Comparison of ENCODE assay signal across 1 cellular context in the genomic region with DNA sequence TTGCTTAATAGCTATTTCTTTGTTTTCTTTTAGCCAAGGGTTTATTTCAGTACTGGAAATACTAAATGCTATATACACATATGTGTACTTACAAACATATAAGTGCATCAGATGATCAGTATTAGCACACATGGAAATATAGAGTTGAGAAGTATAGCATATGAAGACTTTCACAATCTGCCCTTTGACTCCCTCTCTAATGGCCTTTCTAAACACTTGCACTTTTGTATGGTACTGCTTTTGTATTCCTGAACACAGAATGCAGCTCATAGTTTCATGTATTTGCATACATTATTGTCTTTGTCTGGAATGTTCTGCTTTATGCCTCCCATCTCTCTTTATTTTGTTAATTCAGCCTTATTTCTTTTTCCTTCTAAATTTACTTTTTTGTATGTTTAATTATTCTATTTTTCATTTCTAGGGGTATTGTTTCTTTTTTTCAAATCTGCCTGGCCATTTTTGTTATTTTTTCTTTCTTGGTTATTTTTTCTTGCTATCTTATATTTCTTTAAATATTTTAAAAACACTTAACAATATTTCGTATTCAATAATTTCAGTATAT.
TF ChIP-seq lines count a peak whose summit lies in the region.

No MANE protein-coding gene starts in this region.

TF ChIP-seq in HepG2, 621 proteins besides CTCF, POLR2A, EP300 and RAD21 (continued from another document):
- TF ChIP-seq, protein P1, sequence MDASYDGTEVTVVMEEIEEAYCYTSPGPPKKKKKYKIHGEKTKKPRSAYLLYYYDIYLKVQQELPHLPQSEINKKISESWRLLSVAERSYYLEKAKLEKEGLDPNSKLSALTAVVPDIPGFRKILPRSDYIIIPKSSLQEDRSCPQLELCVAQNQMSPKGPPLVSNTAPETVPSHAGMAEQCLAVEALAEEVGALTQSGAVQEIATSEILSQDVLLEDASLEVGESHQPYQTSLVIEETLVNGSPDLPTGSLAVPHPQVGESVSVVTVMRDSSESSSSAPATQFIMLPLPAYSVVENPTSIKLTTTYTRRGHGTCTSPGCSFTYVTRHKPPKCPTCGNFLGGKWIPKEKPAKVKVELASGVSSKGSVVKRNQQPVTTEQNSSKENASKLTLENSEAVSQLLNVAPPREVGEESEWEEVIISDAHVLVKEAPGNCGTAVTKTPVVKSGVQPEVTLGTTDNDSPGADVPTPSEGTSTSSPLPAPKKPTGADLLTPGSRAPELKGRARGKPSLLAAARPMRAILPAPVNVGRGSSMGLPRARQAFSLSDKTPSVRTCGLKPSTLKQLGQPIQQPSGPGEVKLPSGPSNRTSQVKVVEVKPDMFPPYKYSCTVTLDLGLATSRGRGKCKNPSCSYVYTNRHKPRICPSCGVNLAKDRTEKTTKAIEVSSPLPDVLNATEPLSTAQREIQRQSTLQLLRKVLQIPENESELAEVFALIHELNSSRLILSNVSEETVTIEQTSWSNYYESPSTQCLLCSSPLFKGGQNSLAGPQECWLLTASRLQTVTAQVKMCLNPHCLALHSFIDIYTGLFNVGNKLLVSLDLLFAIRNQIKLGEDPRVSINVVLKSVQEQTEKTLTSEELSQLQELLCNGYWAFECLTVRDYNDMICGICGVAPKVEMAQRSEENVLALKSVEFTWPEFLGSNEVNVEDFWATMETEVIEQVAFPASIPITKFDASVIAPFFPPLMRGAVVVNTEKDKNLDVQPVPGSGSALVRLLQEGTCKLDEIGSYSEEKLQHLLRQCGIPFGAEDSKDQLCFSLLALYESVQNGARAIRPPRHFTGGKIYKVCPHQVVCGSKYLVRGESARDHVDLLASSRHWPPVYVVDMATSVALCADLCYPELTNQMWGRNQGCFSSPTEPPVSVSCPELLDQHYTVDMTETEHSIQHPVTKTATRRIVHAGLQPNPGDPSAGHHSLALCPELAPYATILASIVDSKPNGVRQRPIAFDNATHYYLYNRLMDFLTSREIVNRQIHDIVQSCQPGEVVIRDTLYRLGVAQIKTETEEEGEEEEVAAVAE (CRISPR knock-in tag; IDR thresholded peaks at IDR 0.05; ENCODE audit: borderline replicate concordance) = no peak
- TF ChIP-seq HNF4A (CRISPR knock-in tag; IDR thresholded peaks at IDR 0.05) = peak; percentile 69
- TF ChIP-seq, protein P2, sequence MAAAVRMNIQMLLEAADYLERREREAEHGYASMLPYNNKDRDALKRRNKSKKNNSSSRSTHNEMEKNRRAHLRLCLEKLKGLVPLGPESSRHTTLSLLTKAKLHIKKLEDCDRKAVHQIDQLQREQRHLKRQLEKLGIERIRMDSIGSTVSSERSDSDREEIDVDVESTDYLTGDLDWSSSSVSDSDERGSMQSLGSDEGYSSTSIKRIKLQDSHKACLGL (CRISPR knock-in tag; IDR thresholded peaks at IDR 0.05) = no peak
- TF ChIP-seq ZNF260 (CRISPR knock-in tag; IDR thresholded peaks at IDR 0.05; ENCODE audit: borderline replicate concordance, low read depth) = no peak
- TF ChIP-seq ZNF841 (CRISPR knock-in tag; IDR thresholded peaks at IDR 0.05; ENCODE audit: borderline replicate concordance) = no peak
- TF ChIP-seq, protein P3, sequence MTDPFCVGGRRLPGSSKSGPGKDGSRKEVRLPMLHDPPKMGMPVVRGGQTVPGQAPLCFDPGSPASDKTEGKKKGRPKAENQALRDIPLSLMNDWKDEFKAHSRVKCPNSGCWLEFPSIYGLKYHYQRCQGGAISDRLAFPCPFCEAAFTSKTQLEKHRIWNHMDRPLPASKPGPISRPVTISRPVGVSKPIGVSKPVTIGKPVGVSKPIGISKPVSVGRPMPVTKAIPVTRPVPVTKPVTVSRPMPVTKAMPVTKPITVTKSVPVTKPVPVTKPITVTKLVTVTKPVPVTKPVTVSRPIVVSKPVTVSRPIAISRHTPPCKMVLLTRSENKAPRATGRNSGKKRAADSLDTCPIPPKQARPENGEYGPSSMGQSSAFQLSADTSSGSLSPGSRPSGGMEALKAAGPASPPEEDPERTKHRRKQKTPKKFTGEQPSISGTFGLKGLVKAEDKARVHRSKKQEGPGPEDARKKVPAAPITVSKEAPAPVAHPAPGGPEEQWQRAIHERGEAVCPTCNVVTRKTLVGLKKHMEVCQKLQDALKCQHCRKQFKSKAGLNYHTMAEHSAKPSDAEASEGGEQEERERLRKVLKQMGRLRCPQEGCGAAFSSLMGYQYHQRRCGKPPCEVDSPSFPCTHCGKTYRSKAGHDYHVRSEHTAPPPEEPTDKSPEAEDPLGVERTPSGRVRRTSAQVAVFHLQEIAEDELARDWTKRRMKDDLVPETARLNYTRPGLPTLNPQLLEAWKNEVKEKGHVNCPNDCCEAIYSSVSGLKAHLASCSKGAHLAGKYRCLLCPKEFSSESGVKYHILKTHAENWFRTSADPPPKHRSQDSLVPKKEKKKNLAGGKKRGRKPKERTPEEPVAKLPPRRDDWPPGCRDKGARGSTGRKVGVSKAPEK (CRISPR knock-in tag; IDR thresholded peaks at IDR 0.05; ENCODE audit: borderline replicate concordance) = no peak
- no peak for TF ChIP-seq FOXC1 (CRISPR knock-in tag; IDR thresholded peaks at IDR 0.05; ENCODE audit: borderline replicate concordance)
- TF ChIP-seq, protein P4, sequence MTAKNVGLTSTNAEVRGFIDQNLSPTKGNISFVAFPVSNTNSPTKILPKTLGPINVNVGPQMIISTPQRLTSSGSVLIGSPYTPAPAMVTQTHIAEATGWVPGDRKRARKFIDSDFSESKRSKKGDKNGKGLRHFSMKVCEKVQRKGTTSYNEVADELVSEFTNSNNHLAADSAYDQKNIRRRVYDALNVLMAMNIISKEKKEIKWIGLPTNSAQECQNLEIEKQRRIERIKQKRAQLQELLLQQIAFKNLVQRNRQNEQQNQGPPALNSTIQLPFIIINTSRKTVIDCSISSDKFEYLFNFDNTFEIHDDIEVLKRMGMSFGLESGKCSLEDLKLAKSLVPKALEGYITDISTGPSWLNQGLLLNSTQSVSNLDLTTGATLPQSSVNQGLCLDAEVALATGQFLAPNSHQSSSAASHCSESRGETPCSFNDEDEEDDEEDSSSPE (CRISPR knock-in tag; IDR thresholded peaks at IDR 0.05) = no peak
- TF ChIP-seq, protein P5, sequence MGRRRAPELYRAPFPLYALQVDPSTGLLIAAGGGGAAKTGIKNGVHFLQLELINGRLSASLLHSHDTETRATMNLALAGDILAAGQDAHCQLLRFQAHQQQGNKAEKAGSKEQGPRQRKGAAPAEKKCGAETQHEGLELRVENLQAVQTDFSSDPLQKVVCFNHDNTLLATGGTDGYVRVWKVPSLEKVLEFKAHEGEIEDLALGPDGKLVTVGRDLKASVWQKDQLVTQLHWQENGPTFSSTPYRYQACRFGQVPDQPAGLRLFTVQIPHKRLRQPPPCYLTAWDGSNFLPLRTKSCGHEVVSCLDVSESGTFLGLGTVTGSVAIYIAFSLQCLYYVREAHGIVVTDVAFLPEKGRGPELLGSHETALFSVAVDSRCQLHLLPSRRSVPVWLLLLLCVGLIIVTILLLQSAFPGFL (CRISPR knock-in tag; IDR thresholded peaks at IDR 0.05) = no peak
- no peak for TF ChIP-seq SOX13 (IDR thresholded peaks at IDR 0.05)
- TF ChIP-seq SOX13 (CRISPR knock-in tag; conservative IDR thresholded peaks at IDR 0.05 in 1 of 2, IDR thresholded peaks at IDR 0.05 in 1 of 2) = peak in 1 of 2 experiments; percentile 63; a peak in 2 of 4 replicates
- TF ChIP-seq, protein P6, sequence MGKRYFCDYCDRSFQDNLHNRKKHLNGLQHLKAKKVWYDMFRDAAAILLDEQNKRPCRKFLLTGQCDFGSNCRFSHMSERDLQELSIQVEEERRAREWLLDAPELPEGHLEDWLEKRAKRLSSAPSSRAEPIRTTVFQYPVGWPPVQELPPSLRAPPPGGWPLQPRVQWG (CRISPR knock-in tag; IDR thresholded peaks at IDR 0.05; ENCODE audit: borderline replicate concordance, low read depth) = no peak
- no peak for TF ChIP-seq RAD51 (IDR thresholded peaks at IDR 0.05; ENCODE audit: borderline replicate concordance)
- TF ChIP-seq, protein P7, sequence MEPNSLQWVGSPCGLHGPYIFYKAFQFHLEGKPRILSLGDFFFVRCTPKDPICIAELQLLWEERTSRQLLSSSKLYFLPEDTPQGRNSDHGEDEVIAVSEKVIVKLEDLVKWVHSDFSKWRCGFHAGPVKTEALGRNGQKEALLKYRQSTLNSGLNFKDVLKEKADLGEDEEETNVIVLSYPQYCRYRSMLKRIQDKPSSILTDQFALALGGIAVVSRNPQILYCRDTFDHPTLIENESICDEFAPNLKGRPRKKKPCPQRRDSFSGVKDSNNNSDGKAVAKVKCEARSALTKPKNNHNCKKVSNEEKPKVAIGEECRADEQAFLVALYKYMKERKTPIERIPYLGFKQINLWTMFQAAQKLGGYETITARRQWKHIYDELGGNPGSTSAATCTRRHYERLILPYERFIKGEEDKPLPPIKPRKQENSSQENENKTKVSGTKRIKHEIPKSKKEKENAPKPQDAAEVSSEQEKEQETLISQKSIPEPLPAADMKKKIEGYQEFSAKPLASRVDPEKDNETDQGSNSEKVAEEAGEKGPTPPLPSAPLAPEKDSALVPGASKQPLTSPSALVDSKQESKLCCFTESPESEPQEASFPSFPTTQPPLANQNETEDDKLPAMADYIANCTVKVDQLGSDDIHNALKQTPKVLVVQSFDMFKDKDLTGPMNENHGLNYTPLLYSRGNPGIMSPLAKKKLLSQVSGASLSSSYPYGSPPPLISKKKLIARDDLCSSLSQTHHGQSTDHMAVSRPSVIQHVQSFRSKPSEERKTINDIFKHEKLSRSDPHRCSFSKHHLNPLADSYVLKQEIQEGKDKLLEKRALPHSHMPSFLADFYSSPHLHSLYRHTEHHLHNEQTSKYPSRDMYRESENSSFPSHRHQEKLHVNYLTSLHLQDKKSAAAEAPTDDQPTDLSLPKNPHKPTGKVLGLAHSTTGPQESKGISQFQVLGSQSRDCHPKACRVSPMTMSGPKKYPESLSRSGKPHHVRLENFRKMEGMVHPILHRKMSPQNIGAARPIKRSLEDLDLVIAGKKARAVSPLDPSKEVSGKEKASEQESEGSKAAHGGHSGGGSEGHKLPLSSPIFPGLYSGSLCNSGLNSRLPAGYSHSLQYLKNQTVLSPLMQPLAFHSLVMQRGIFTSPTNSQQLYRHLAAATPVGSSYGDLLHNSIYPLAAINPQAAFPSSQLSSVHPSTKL (CRISPR knock-in tag; IDR thresholded peaks at IDR 0.05) = 0 out of 2 replicates have a peak, but pooled peaks have one; percentile 28
- TF ChIP-seq RFX5 (IDR thresholded peaks at IDR 0.05; ENCODE audit: low read depth, low read length) = no peak
- TF ChIP-seq, protein P8, sequence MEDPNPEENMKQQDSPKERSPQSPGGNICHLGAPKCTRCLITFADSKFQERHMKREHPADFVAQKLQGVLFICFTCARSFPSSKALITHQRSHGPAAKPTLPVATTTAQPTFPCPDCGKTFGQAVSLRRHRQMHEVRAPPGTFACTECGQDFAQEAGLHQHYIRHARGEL (CRISPR knock-in tag; IDR thresholded peaks at IDR 0.05) = no peak
- no peak for TF ChIP-seq ZNF713 (CRISPR knock-in tag; IDR thresholded peaks at IDR 0.05)
- TF ChIP-seq CEBPG (CRISPR knock-in tag; IDR thresholded peaks at IDR 0.05) = peak; percentile 62
- TF ChIP-seq, protein P9, sequence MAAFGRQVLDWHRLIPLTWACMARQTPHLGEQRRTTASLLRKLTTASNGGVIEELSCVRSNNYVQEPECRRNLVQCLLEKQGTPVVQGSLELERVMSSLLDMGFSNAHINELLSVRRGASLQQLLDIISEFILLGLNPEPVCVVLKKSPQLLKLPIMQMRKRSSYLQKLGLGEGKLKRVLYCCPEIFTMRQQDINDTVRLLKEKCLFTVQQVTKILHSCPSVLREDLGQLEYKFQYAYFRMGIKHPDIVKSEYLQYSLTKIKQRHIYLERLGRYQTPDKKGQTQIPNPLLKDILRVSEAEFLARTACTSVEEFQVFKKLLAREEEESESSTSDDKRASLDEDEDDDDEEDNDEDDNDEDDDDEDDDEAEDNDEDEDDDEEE (CRISPR knock-in tag; IDR thresholded peaks at IDR 0.05) = no peak
- TF ChIP-seq DR1 (CRISPR knock-in tag; IDR thresholded peaks at IDR 0.05) = no peak
- no peak for TF ChIP-seq LCORL (IDR thresholded peaks at IDR 0.05)
- TF ChIP-seq LCORL (CRISPR knock-in tag; IDR thresholded peaks at IDR 0.05) = no peak
- TF ChIP-seq ARNT (IDR thresholded peaks at IDR 0.05) = no peak
- no peak for TF ChIP-seq SOX6 (IDR thresholded peaks at IDR 0.05)
- TF ChIP-seq SOX6 (CRISPR knock-in tag; IDR thresholded peaks at IDR 0.05) = peak; percentile 43; the same call in 1 of the 2 replicates
- TF ChIP-seq ATM (IDR thresholded peaks at IDR 0.05; ENCODE audit: borderline replicate concordance) = no peak
- TF ChIP-seq SOX5 (CRISPR knock-in tag; IDR thresholded peaks at IDR 0.05; ENCODE audit: borderline replicate concordance) = peak; percentile 40; the same call in 1 of the 2 replicates
- TF ChIP-seq CEBPB (IDR thresholded peaks at IDR 0.05; ENCODE audit: borderline replicate concordance, low read depth, low read length) = peak; percentile 60; the same call in 1 of the 2 replicates
- TF ChIP-seq HNF4G (IDR thresholded peaks at IDR 0.05; ENCODE audit: borderline replicate concordance, low read depth, low read length) = peak; percentile 60
- TF ChIP-seq HNF4G (CRISPR knock-in tag; IDR thresholded peaks at IDR 0.05; ENCODE audit: borderline replicate concordance, low read depth) = no peak
